ENCODE assay signal across 11 cellular contexts in the genomic region with DNA sequence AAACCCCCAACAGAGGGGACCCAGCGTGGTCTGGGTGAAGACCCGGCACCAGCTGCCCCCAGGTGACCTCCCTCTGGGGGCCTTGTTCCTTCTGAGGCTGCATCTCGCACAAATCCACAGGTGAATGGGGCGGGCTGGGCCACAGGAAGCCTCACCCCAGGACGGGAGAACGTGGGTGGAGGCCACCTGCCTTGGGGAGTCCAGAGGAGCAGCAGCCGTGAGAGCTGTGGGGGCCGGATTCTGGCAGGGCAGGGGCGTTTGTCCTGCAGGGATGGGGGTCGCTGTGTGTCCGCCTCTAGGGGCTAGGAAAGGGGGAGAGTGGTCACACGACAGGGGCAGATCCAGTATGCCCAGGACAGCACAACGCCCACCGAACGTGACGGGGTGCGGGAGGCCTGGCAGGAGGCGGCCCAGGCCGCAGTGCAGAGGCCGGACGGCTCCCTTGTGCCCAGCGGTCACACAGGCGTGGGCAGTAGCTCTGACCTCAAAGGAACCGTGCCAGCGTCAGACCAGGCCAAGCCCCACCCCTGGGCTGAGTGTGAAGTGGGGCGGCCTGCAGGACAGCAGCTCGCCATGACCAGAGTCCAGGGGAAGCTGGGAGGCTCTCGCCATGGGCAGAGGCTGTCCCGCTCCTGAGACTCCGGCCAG. TPM values are rescaled to one million over a fixed set of nuclear protein-coding genes. Genes with fewer than 3 reads are reported as not detected.
DNase-seq lines count a peak whose midpoint lies in the region; ATAC-seq and TF ChIP-seq lines count a peak whose summit lies in the region.
"Had no signal": no experiment of that assay in that cellular context is flagged by ENCODE, and none has a peak within 500 bp of the region (broad histone marks: within the 10 kb centered on the region; RNA-seq: fewer than 3 reads in every experiment).

No MANE protein-coding gene starts in this region.

- no peak overlapping the region for H3K4me3 Mint-ChIP-seq in activated CD8-positive, alpha-beta T cell treated with anti-CD3 and anti-CD28 coated beads for 36 hours
- H3K4me3 Mint-ChIP-seq in stimulated activated naive B cell treated with anti-CD40 and anti-IgM and Interleukin-4, amounts not matched to agents 10 μg/mL and 1 μg/mL and 100 μg/mL, for 72 hours: peak overlapping the region; percentile 71 to 76

- ATAC-seq in HG02798 (IDR thresholded peaks at IDR 0.05; ENCODE audit: poor library complexity, unreplicated experiment) (peak; percentile 10), left ventricle myocardium superior (peak; percentile 46), HG03039 (IDR thresholded peaks at IDR 0.05; ENCODE audit: unreplicated experiment) (no peak), GM18517 (IDR thresholded peaks at IDR 0.05; ENCODE audit: unreplicated experiment) (no peak)
- no peak for ATAC-seq in activated CD8-positive, alpha-beta T cell treated with anti-CD3 and anti-CD28 coated beads for 36 hours
- ATAC-seq in stimulated activated naive B cell treated with anti-CD40 and anti-IgM and Interleukin-4, amounts not matched to agents 10 μg/mL and 1 μg/mL and 100 μg/mL, for 72 hours (replicated peaks): peak in 1 of 2 donors; percentile 6
- ATAC-seq: foreskin keratinocyte had no signal

- POLR2A ChIA-PET in activated CD8-positive, alpha-beta T cell treated with anti-CD3 and anti-CD28 coated beads for 36 hours (lab: Charles Lee): interaction anchor here (1.2 to 8.1 kb wide), 12 partner anchors 13 to 125 kb away, joined by 3 to 148 read pairs (median 6); a partner anchor contains a TSS

- H3K36me3 Mint-ChIP-seq in activated CD8-positive, alpha-beta T cell treated with anti-CD3 and anti-CD28 coated beads for 36 hours (ENCODE audit: low read depth): peaks cover 57% of the 10 kb centered on the region
- peaks cover 51 to 54% of the 10 kb centered on the region in 2 donors for H3K36me3 Mint-ChIP-seq in stimulated activated naive B cell treated with anti-CD40 and anti-IgM and Interleukin-4, amounts not matched to agents 10 μg/mL and 1 μg/mL and 100 μg/mL, for 72 hours

- no peaks in the 10 kb centered on the region for H3K9me3 Mint-ChIP-seq in activated CD8-positive, alpha-beta T cell treated with anti-CD3 and anti-CD28 coated beads for 36 hours
- H3K9me3 Mint-ChIP-seq in stimulated activated naive B cell treated with anti-CD40 and anti-IgM and Interleukin-4, amounts not matched to agents 10 μg/mL and 1 μg/mL and 100 μg/mL, for 72 hours: no peaks in the 10 kb centered on the region

- peak overlapping the region; percentile 49 for H3K27ac Mint-ChIP-seq in activated CD8-positive, alpha-beta T cell treated with anti-CD3 and anti-CD28 coated beads for 36 hours
- H3K27ac Mint-ChIP-seq in stimulated activated naive B cell treated with anti-CD40 and anti-IgM and Interleukin-4, amounts not matched to agents 10 μg/mL and 1 μg/mL and 100 μg/mL, for 72 hours: peak overlapping the region; percentile 94

- intact Hi-C loops in activated CD8-positive, alpha-beta T cell treated with anti-CD3 and anti-CD28 coated beads for 36 hours (cut with micrococcal nuclease): no loop called here
- intact Hi-C loops in left ventricle myocardium superior (cut with micrococcal nuclease): no loop called here

- H3K27me3 Mint-ChIP-seq in activated CD8-positive, alpha-beta T cell treated with anti-CD3 and anti-CD28 coated beads for 36 hours: no peaks in the 10 kb centered on the region
- no peaks in the 10 kb centered on the region for H3K27me3 Mint-ChIP-seq in stimulated activated naive B cell treated with anti-CD40 and anti-IgM and Interleukin-4, amounts not matched to agents 10 μg/mL and 1 μg/mL and 100 μg/mL, for 72 hours

- peaks cover 63% of the 10 kb centered on the region for H3K4me1 Mint-ChIP-seq in activated CD8-positive, alpha-beta T cell treated with anti-CD3 and anti-CD28 coated beads for 36 hours (ENCODE audit: low read depth)
- H3K4me1 Mint-ChIP-seq in stimulated activated naive B cell treated with anti-CD40 and anti-IgM and Interleukin-4, amounts not matched to agents 10 μg/mL and 1 μg/mL and 100 μg/mL, for 72 hours: peaks cover 39 to 57% of the 10 kb centered on the region in 2 donors

- CTCF ChIA-PET in activated CD8-positive, alpha-beta T cell treated with anti-CD3 and anti-CD28 coated beads for 36 hours (lab: Charles Lee): interaction anchor here (1.2 to 2.4 kb wide), 5 partner anchors 12 to 152 kb away, joined by 3 to 10 read pairs (median 4); a partner anchor contains a TSS

- no peak for DNase-seq in activated CD8-positive, alpha-beta T cell treated with anti-CD3 and anti-CD28 coated beads for 36 hours
- no peak for DNase-seq in left ventricle myocardium superior
- no peak for DNase-seq in stimulated activated naive B cell treated with anti-CD40 and anti-IgM and Interleukin-4, amounts not matched to agents 10 μg/mL and 1 μg/mL and 100 μg/mL, for 72 hours
- no peak for DNase-seq in GM20000 (ENCODE audit: low spot score)
- DNase-seq: activated CD4-positive, alpha-beta T cell treated with anti-CD3 and anti-CD28 coated beads, Interleukin-2, amount 50 U/mL, for 48 hours; EL; foreskin keratinocyte; NCI-H1930 had no signal

- no peak for TF ChIP-seq CTCF in activated CD8-positive, alpha-beta T cell treated with anti-CD3 and anti-CD28 coated beads for 36 hours (IDR thresholded peaks at IDR 0.05)
- TF ChIP-seq CTCF in GM20000 (IDR thresholded peaks at IDR 0.05; ENCODE audit: extremely low read depth, missing control alignments): no peak

RNA-seq across cellular contexts. Expression of a gene that starts 6.6 kb away (rescaled TPM):
- total RNA-seq in activated CD8-positive, alpha-beta T cell treated with anti-CD3 and anti-CD28 coated beads for 36 hours: 100 to 1,000 TPM; 271 to 282 TPM
- total RNA-seq in left ventricle myocardium superior: 148 TPM

RNA-seq across cellular contexts. Expression of a gene that starts 15.3 kb away (rescaled TPM):
- 100 to 1,000 TPM; 224 to 232 TPM for total RNA-seq in activated CD8-positive, alpha-beta T cell treated with anti-CD3 and anti-CD28 coated beads for 36 hours
- 337 TPM for total RNA-seq in left ventricle myocardium superior

RNA-seq across cellular contexts. Expression of a gene that starts 21.6 kb away (rescaled TPM):
- total RNA-seq in activated CD8-positive, alpha-beta T cell treated with anti-CD3 and anti-CD28 coated beads for 36 hours: 100 to 1,000 TPM; 136 to 150 TPM
- total RNA-seq in left ventricle myocardium superior: 6.0 TPM

RNA-seq across cellular contexts. Expression of a gene that starts 48.6 kb away (rescaled TPM):
- total RNA-seq in activated CD8-positive, alpha-beta T cell treated with anti-CD3 and anti-CD28 coated beads for 36 hours: 10 to 100 TPM; 14.0 to 14.6 TPM
- total RNA-seq in left ventricle myocardium superior: 9.4 TPM

Comparison
In these comparisons a context has a peak if more than half of its experiments do, and no peak if none do; other contexts are left out.
1. ATAC-seq: peak in HG02798 (single experiment) and left ventricle myocardium superior (single experiment); none in activated CD8-positive, alpha-beta T cell treated with anti-CD3 and anti-CD28 coated beads for 36 hours (single experiment), HG03039 (single experiment) and GM18517 (single experiment).
2. RNA of a gene that starts 21.6 kb away (total RNA-seq): 136 to 150 TPM in activated CD8-positive, alpha-beta T cell treated with anti-CD3 and anti-CD28 coated beads for 36 hours; 6.0 TPM in left ventricle myocardium superior (single experiment); every median in the first group is over 10 times any median in the second.